ENCODE assay signal across 8 cellular contexts in the genomic region with DNA sequence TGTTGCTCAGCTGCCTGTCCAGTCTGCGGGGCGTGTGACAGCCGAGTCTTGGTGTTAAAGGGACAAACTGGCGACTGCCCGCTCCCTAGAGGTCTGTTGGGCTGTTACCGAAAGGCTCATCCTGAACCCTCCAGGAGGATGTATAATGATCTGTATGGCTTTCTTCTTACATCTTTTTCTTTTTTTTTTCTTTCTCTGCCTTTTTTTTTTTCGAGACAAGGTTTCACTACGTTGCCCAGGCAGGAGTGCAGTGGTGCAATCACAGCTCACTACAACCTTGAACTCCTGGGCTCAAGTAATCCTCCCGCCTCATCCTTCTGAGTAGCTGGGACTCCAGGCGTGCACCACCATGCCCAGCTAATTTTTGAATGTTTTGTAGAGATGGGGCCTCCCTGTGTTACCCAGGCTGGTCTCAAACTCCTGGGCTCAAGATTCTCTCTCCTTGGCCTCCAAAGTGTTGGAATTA. TPM values are rescaled to one million over a fixed set of nuclear protein-coding genes. Genes with fewer than 3 reads are reported as not detected.
DNase-seq lines count a peak whose midpoint lies in the region; TF ChIP-seq lines count a peak whose summit lies in the region.

No MANE protein-coding gene starts in this region.

- H3K27me3 ChIP-seq in HUES48 (ENCODE audit: control insufficient read depth, insufficient read depth, low read length) = no peaks in the 10 kb centered on the region

- H3K9me3 ChIP-seq in HUES48 (ENCODE audit: control insufficient read depth, insufficient read depth, low read length) = no peaks in the 10 kb centered on the region

- DNase-seq in SHP77 treated with DMSO at 0.1 percent for 48 hours (lab: John Stamatoyannopoulos, UW) (peak; percentile 5), SHP77 (lab: John Stamatoyannopoulos, UW) (no peak), astrocyte of the spinal cord (ENCODE audit: low read depth, low spot score) (no peak), lower leg skin (ENCODE audit: low spot score in 2 of 2) (no peak), NCI-H2081 (lab: John Stamatoyannopoulos, UW) (no peak), kidney tubule cell (ENCODE audit: low spot score) (no peak)

- H3K4me3 ChIP-seq in HUES48 (ENCODE audit: low read depth, low read length) (peak overlapping the region; percentile 99), astrocyte of the spinal cord (ENCODE audit: low read depth, low read length) (peak overlapping the region; percentile 73), lower leg skin (ENCODE audit: low read depth, poor library complexity, severe bottlenecking) (peak overlapping the region; percentile 83), urinary bladder (ENCODE audit: low read depth, low read length) (peak overlapping the region; percentile 85)

- H3K36me3 ChIP-seq in HUES48 (ENCODE audit: control insufficient read depth, insufficient read depth, low read length) = peaks cover 65% of the 10 kb centered on the region
- no peaks in the 10 kb centered on the region for H3K36me3 ChIP-seq in urinary bladder (ENCODE audit: insufficient read depth)

- TF ChIP-seq POLR2A in lower leg skin (IDR thresholded peaks at IDR 0.05) = no peak

- in situ Hi-C loops in astrocyte of the spinal cord (cut with HindIII; ENCODE audit: low sequenced_read_pairs) = no loop called here

- H3K27ac ChIP-seq in HUES48 (ENCODE audit: low read depth, low read length) (peak overlapping the region; percentile 71), urinary bladder (ENCODE audit: low read depth) (no peak overlapping the region)

- TF ChIP-seq CTCF in astrocyte of the spinal cord (IDR thresholded peaks at IDR 0.05; ENCODE audit: low read depth, low read length) = no peak
- no peak for TF ChIP-seq CTCF in lower leg skin (IDR thresholded peaks at IDR 0.05)

- peak overlapping the region; percentile 81 for H3K9ac ChIP-seq in HUES48 (ENCODE audit: low read depth, low read length)

- intact Hi-C loops in lower leg skin (cut with DNase I; ENCODE audit: low total_unique reads) = no loop called here

- WGBS in lower leg skin, 2 donors = 7% methylated on average over 10 of the region's 10 CpGs
- 6% methylated on average over 10 of the region's 10 CpGs for whole genome bisulfite sequencing in urinary bladder

- H3K4me1 ChIP-seq in HUES48 (ENCODE audit: control insufficient read depth, insufficient read depth, low read length) (0 out of 2 replicates have a peak, but pooled peaks cover 2% of the 10 kb centered on the region), urinary bladder (ENCODE audit: insufficient read depth) (no peaks in the 10 kb centered on the region)

RNA-seq across cellular contexts. Expression of gene INTS15, which starts 0.9 kb away (rescaled TPM):
- total RNA-seq in lower leg skin = 10 to 100 TPM; 21.3 to 34.5 (median 29.7) TPM
- 11.6 TPM for total RNA-seq in urinary bladder
- 24.6 TPM for polyA plus RNA-seq in urinary bladder

RNA-seq across cellular contexts. Expression of gene ZDHHC4, which starts 13.4 kb away (rescaled TPM):
- total RNA-seq in lower leg skin (10 to 100 TPM; 18.4 to 30.7 (median 23.3) TPM), urinary bladder (52.0 TPM)
- 54.6 TPM for polyA plus RNA-seq in urinary bladder

RNA-seq across cellular contexts. Expression of gene ZNF853, which starts 24.7 kb away (rescaled TPM):
- total RNA-seq in lower leg skin (1 to 10 TPM; 4.6 to 7.7 (median 5.9) TPM), urinary bladder (6.6 TPM)
- 13.2 TPM for polyA plus RNA-seq in urinary bladder

RNA-seq across cellular contexts. Expression of gene GRID2IP, which starts 39.4 kb away (rescaled TPM):
- total RNA-seq in lower leg skin = 1 to 10 TPM in 1 of 4 donors, under 1 TPM in 3; 0.49 to 2.2 (median 0.64) TPM
- 0.32 TPM for total RNA-seq in urinary bladder
- polyA plus RNA-seq in urinary bladder = 0.13 TPM

RNA-seq across cellular contexts. Expression of gene ZNF316, which starts 46.4 kb away (rescaled TPM):
- total RNA-seq in lower leg skin (10 to 100 TPM; 30.6 to 63.6 (median 35.6) TPM), urinary bladder (11.6 TPM)
- 20.5 TPM for polyA plus RNA-seq in urinary bladder
